ENCODE assay signal across 20 cellular contexts in the genomic region with DNA sequence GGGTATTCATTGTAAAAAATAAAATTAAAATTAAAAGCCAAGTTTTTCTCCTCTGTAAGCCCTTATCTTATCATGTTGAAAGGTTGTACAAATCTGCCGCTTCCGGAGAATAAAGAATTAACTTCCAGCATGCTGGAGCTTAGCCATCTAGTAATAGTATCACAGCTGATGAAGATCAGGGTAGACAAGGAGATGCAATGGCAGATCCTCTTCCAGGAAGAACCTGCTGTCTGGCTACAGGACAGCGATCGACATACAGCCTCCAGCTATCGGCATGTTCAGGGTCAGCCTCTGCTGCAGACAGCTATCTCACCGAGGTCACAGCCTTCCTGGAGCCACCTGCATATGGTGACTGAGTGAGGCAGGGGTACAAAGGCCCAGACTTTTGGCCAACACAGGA.
DNase-seq lines count a peak whose midpoint lies in the region; ATAC-seq and TF ChIP-seq lines count a peak whose summit lies in the region.
"Had no signal": no experiment of that assay in that cellular context is flagged by ENCODE, and none has a peak within 500 bp of the region (broad histone marks: within the 10 kb centered on the region; RNA-seq: fewer than 3 reads in every experiment).

No MANE protein-coding gene starts in this region.

- no peaks in the 10 kb centered on the region for H3K27me3 ChIP-seq in left ventricle myocardium inferior (ENCODE audit: low read depth)
- H3K27me3 ChIP-seq in SK-N-SH (ENCODE audit: insufficient read depth), result no peaks in the 10 kb centered on the region
- H3K27me3 ChIP-seq in CD8-positive, alpha-beta memory T cell (ENCODE audit: insufficient read depth, low read length, poor library complexity, severe bottlenecking), result no peaks in the 10 kb centered on the region
- H3K27me3 ChIP-seq: BLaER1 had no signal

- peak overlapping the region in 1 of 3 experiments; percentile 42 for H3K4me3 Mint-ChIP-seq in nephron
- H3K4me3 Mint-ChIP-seq in activated naive CD8-positive, alpha-beta T cell treated with anti-CD3 and anti-CD28 coated beads for 36 hours, result no peak overlapping the region
- H3K4me3 Mint-ChIP-seq in CD8-positive, alpha-beta memory T cell, result no peak overlapping the region
- H3K4me3 Mint-ChIP-seq: B cell; CD14-positive monocyte; CD4-positive, alpha-beta memory T cell; CD4-positive, CD25-positive, alpha-beta regulatory T cell had no signal

- H2AFZ ChIP-seq in SK-N-SH (ENCODE audit: low read depth), result no peak overlapping the region

- TF ChIP-seq CTCF in left ventricle myocardium inferior (IDR thresholded peaks at IDR 0.05; ENCODE audit: borderline replicate concordance) (no peak), SK-N-SH (IDR thresholded peaks at IDR 0.05) (no peak), VCaP (conservative IDR thresholded peaks at IDR 0.05) (no peak), nephron (IDR thresholded peaks at IDR 0.05; ENCODE audit: unreplicated experiment in 3 of 3) (no peak)

- peaks cover 7% of the 10 kb centered on the region for H3K36me3 ChIP-seq in left ventricle myocardium inferior
- H3K36me3 ChIP-seq in SK-N-SH (replicated peaks in 1 of 2; ENCODE audit: control insufficient read depth in 1 of 2, insufficient read depth in 2 of 2, low read length in 1 of 2), result peaks cover 2 to 6% of the 10 kb centered on the region in 2 experiments
- H3K36me3 ChIP-seq in CD8-positive, alpha-beta memory T cell (ENCODE audit: insufficient read depth, low read length), result no peaks in the 10 kb centered on the region

- no peaks in the 10 kb centered on the region for H3K9me2 ChIP-seq in SK-N-SH

- peaks cover 3% of the 10 kb centered on the region for H3K9me3 Mint-ChIP-seq in nephron
- H3K9me3 Mint-ChIP-seq in activated naive CD8-positive, alpha-beta T cell treated with anti-CD3 and anti-CD28 coated beads for 36 hours, result peaks cover 8% of the 10 kb centered on the region
- H3K9me3 Mint-ChIP-seq in CD8-positive, alpha-beta memory T cell, result no peaks in the 10 kb centered on the region
- H3K9me3 Mint-ChIP-seq: CD4-positive, CD25-positive, alpha-beta regulatory T cell had no signal

- H3K27ac ChIP-seq in left ventricle myocardium inferior (replicated peaks), result peak overlapping the region; percentile 48
- H3K27ac ChIP-seq in SK-N-SH (ENCODE audit: low read depth in 2 of 2, low read length in 1 of 2), result peak overlapping the region in 1 of 2 experiments; percentile 92; a peak in 2 of 4 replicates
- peak overlapping the region; percentile 59 for H3K27ac ChIP-seq in VCaP
- H3K27ac ChIP-seq in CD8-positive, alpha-beta memory T cell (ENCODE audit: low read depth, low read length), result no peak overlapping the region
- H3K27ac ChIP-seq: 22Rv1, A549, BLaER1 had no signal

- H3K27me3 Mint-ChIP-seq in nephron (ENCODE audit: low read depth), result peaks cover 3% of the 10 kb centered on the region
- no peaks in the 10 kb centered on the region for H3K27me3 Mint-ChIP-seq in activated naive CD8-positive, alpha-beta T cell treated with anti-CD3 and anti-CD28 coated beads for 36 hours
- no peaks in the 10 kb centered on the region for H3K27me3 Mint-ChIP-seq in CD8-positive, alpha-beta memory T cell
- H3K27me3 Mint-ChIP-seq: B cell; CD4-positive, alpha-beta memory T cell had no signal

- H3K9ac ChIP-seq in SK-N-SH, result no peak overlapping the region
- H3K9ac ChIP-seq: BLaER1 had no signal

- DNase-seq in left ventricle myocardium inferior, result no peak
- DNase-seq in Right ventricle myocardium superior, result no peak
- DNase-seq in SK-N-SH, result peak; percentile 49
- DNase-seq in activated naive CD8-positive, alpha-beta T cell treated with anti-CD3 and anti-CD28 coated beads for 36 hours, result no peak
- no peak for DNase-seq in CD8-positive, alpha-beta memory T cell
- DNase-seq: AML-193; Caco-2; Calu3; CD4-positive, alpha-beta memory T cell; CD4-positive, CD25-positive, alpha-beta regulatory T cell; DMS79 treated with DMSO at 0.1 percent for 48 hours; GF-D8 had no signal

- 63% methylated on average over 5 of the region's 6 CpGs for WGBS in SK-N-SH (ENCODE audit: low lambda C conversion rate)

- peak; percentile 37 for TF ChIP-seq RAD21 in SK-N-SH (IDR thresholded peaks at IDR 0.05; ENCODE audit: low read length)

- intact Hi-C loops in left ventricle myocardium inferior (cut with micrococcal nuclease) (no loop called here), Right ventricle myocardium superior (cut with DNase I) (no loop called here)

- POLR2A ChIA-PET in SK-N-SH (lab: Yijun Ruan, JAX), result no interaction called here
- POLR2A ChIA-PET in CD8-positive, alpha-beta memory T cell (lab: Charles Lee), result no interaction called here

- peak overlapping the region; percentile 72 to 89 (median 78) for H3K27ac Mint-ChIP-seq in nephron
- no peak overlapping the region for H3K27ac Mint-ChIP-seq in activated naive CD8-positive, alpha-beta T cell treated with anti-CD3 and anti-CD28 coated beads for 36 hours
- H3K27ac Mint-ChIP-seq in CD8-positive, alpha-beta memory T cell, result no peak overlapping the region
- H3K27ac Mint-ChIP-seq: B cell; CD14-positive monocyte; CD4-positive, alpha-beta memory T cell; CD4-positive, CD25-positive, alpha-beta regulatory T cell had no signal

- H3K4me1 ChIP-seq in left ventricle myocardium inferior, result peaks cover 26% of the 10 kb centered on the region
- H3K4me1 ChIP-seq in SK-N-SH (ENCODE audit: control insufficient read depth in 1 of 2, insufficient read depth in 2 of 2, low read depth in 1 of 2, low read length in 1 of 2), result peaks cover 0 to 51% of the 10 kb centered on the region in 2 experiments; a peak in 2 of 4 replicates
- H3K4me1 ChIP-seq in CD8-positive, alpha-beta memory T cell (ENCODE audit: insufficient read depth, low read length), result peaks cover 9% of the 10 kb centered on the region
- H3K4me1 ChIP-seq: Caco-2 had no signal

- peak; percentile 23 to 97; a peak in 3 of 4 replicates for TF ChIP-seq EP300 in SK-N-SH (IDR thresholded peaks at IDR 0.05; ENCODE audit: borderline replicate concordance in 1 of 2, low read depth in 1 of 2, low read length in 1 of 2)

- CTCF ChIA-PET in SK-N-SH (lab: Yijun Ruan, JAX), result interaction anchor here (1.0 to 7.2 kb wide), 10 partner anchors 16 to 272 kb away, joined by 3 to 29 read pairs (median 4); no protein-coding TSS in a partner anchor
- CTCF ChIA-PET in CD8-positive, alpha-beta memory T cell (lab: Charles Lee), result no interaction called here

- H3K79me2 ChIP-seq in SK-N-SH (ENCODE audit: insufficient read depth), result no peaks in the 10 kb centered on the region; the same call in none of the 2 replicates

- H3K4me1 Mint-ChIP-seq in nephron, result peaks cover 51% of the 10 kb centered on the region
- peaks cover 25% of the 10 kb centered on the region for H3K4me1 Mint-ChIP-seq in activated naive CD8-positive, alpha-beta T cell treated with anti-CD3 and anti-CD28 coated beads for 36 hours
- peaks cover 16 to 34% (median 30%) of the 10 kb centered on the region in 3 donors for H3K4me1 Mint-ChIP-seq in CD8-positive, alpha-beta memory T cell
- H3K4me1 Mint-ChIP-seq: CD14-positive monocyte had no signal

- H3K4me2 ChIP-seq in SK-N-SH, result no peak overlapping the region
- H3K4me2 ChIP-seq: A549, BLaER1 had no signal

- no peaks in the 10 kb centered on the region for H3K9me3 ChIP-seq in left ventricle myocardium inferior (replicated peaks)
- 0 out of 2 replicates have a peak, but pooled peaks cover 6% of the 10 kb centered on the region for H3K9me3 ChIP-seq in SK-N-SH
- H3K9me3 ChIP-seq in CD8-positive, alpha-beta memory T cell (ENCODE audit: low read length), result no peaks in the 10 kb centered on the region
- H3K9me3 ChIP-seq: A549, BLaER1, Caco-2 had no signal

- H4K20me1 ChIP-seq in SK-N-SH (ENCODE audit: insufficient read depth), result no peaks in the 10 kb centered on the region

- ATAC-seq in Right ventricle myocardium superior (ENCODE audit: poor library complexity) (no peak), HG03457 (IDR thresholded peaks at IDR 0.05; ENCODE audit: unreplicated experiment) (no peak)
- ATAC-seq: A549 had no signal

- H3K4me3 ChIP-seq in left ventricle myocardium inferior (peak overlapping the region; percentile 27), SK-N-SH (ENCODE audit: low read depth in 2 of 2, low read length in 1 of 2) (no peak overlapping the region; a peak in 1 of 4 replicates)
- no peak overlapping the region for H3K4me3 ChIP-seq in CD8-positive, alpha-beta memory T cell (ENCODE audit: low read length)
- H3K4me3 ChIP-seq: A549, BLaER1 had no signal

- peaks cover 19% of the 10 kb centered on the region for H3K36me3 Mint-ChIP-seq in nephron (ENCODE audit: low read depth)
- H3K36me3 Mint-ChIP-seq in activated naive CD8-positive, alpha-beta T cell treated with anti-CD3 and anti-CD28 coated beads for 36 hours, result peaks cover 28% of the 10 kb centered on the region
- peaks cover 4 to 32% (median 17%) of the 10 kb centered on the region in 3 donors for H3K36me3 Mint-ChIP-seq in CD8-positive, alpha-beta memory T cell

- H3F3A ChIP-seq in SK-N-SH (replicated peaks; ENCODE audit: insufficient read depth), result peaks cover 4% of the 10 kb centered on the region

TF ChIP-seq in SK-N-SH, 30 proteins besides CTCF, POLR2A, EP300 and RAD21 (continues in another document):
- TF ChIP-seq, protein P1, sequence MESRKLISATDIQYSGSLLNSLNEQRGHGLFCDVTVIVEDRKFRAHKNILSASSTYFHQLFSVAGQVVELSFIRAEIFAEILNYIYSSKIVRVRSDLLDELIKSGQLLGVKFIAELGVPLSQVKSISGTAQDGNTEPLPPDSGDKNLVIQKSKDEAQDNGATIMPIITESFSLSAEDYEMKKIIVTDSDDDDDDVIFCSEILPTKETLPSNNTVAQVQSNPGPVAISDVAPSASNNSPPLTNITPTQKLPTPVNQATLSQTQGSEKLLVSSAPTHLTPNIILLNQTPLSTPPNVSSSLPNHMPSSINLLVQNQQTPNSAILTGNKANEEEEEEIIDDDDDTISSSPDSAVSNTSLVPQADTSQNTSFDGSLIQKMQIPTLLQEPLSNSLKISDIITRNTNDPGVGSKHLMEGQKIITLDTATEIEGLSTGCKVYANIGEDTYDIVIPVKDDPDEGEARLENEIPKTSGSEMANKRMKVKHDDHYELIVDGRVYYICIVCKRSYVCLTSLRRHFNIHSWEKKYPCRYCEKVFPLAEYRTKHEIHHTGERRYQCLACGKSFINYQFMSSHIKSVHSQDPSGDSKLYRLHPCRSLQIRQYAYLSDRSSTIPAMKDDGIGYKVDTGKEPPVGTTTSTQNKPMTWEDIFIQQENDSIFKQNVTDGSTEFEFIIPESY (IDR thresholded peaks at IDR 0.05; ENCODE audit: borderline replicate concordance, low read depth), result no peak
- TF ChIP-seq YY1 (IDR thresholded peaks at IDR 0.05; ENCODE audit: low read depth) (no peak), MEF2A (IDR thresholded peaks at IDR 0.05; ENCODE audit: borderline replicate concordance, low read depth) (no peak), RFX5 (IDR thresholded peaks at IDR 0.05; ENCODE audit: low read length) (no peak), ELF1 (IDR thresholded peaks at IDR 0.05) (no peak)
- TF ChIP-seq, protein P2, sequence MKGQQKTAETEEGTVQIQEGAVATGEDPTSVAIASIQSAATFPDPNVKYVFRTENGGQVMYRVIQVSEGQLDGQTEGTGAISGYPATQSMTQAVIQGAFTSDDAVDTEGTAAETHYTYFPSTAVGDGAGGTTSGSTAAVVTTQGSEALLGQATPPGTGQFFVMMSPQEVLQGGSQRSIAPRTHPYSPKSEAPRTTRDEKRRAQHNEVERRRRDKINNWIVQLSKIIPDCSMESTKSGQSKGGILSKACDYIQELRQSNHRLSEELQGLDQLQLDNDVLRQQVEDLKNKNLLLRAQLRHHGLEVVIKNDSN (IDR thresholded peaks at IDR 0.05; ENCODE audit: borderline replicate concordance, low read depth), result no peak

Comparison
In these comparisons a context has a peak if more than half of its experiments do, and no peak if none do; other contexts are left out.
1. H3K27ac Mint-ChIP-seq: peak in nephron (3 of 3); none in activated naive CD8-positive, alpha-beta T cell treated with anti-CD3 and anti-CD28 coated beads for 36 hours (single experiment) and CD8-positive, alpha-beta memory T cell (0 of 8).